Comparison of ENCODE assay signal across 19 cellular contexts in genomic region chr9:38186372-38187115, GRCh38.
DNase-seq lines count a peak whose midpoint lies in the region; ATAC-seq, FAIRE-seq and TF ChIP-seq lines count a peak whose summit lies in the region.
"Had no signal": no experiment of that assay in that cellular context is flagged by ENCODE, and none has a peak within 500 bp of the region (broad histone marks: within the 10 kb centered on the region; RNA-seq: fewer than 3 reads in every experiment).

No MANE protein-coding gene starts in this region.

- H3K27ac Mint-ChIP-seq in MCF 10A (ENCODE audit: low read depth, unreplicated experiment): no peak overlapping the region

- H2AFZ ChIP-seq in K562 (ENCODE audit: low read depth, low read length): 0 out of 2 replicates have a peak overlapping the region, but pooled peaks have one; percentile 12

- H3K4me1 ChIP-seq in breast epithelium: no peaks in the 10 kb centered on the region
- H3K4me1 ChIP-seq in K562 (replicated peaks in 1 of 2; ENCODE audit: control insufficient read depth in 2 of 2, insufficient read depth in 2 of 2, low read length in 2 of 2): no peaks in the 10 kb centered on the region; a peak in 1 of 5 replicates
- H3K4me1 ChIP-seq in aorta (ENCODE audit: control insufficient read depth in 1 of 2, insufficient read depth in 2 of 2, low read length in 2 of 2): no peaks in the 10 kb centered on the region
- H3K4me1 ChIP-seq: Caco-2, Peyer's patch had no signal

- intact Hi-C loops in breast epithelium (cut with DNase I; ENCODE audit: low total_unique reads) (no loop called here), MCF 10A (cut with micrococcal nuclease) (no loop called here), K562 (cut with micrococcal nuclease) (loop anchor here (5.0 kb wide), 1 partner anchor 51 kb away; no protein-coding TSS in a partner anchor), aorta (cut with DNase I) (no loop called here)

- 2% methylated on average over 5 of the region's 5 CpGs for WGBS in K562 (ENCODE audit: insufficient coverage, low coverage, missing lambda C conversion rate)
- WGBS in aorta, 2 donors: 72 to 79% methylated on average over 5 of the region's 5 CpGs

- no peaks in the 10 kb centered on the region for H3K27me3 Mint-ChIP-seq in MCF 10A (ENCODE audit: insufficient read depth, unreplicated experiment)

- H3K36me3 Mint-ChIP-seq in MCF 10A (ENCODE audit: insufficient read depth, unreplicated experiment): no peaks in the 10 kb centered on the region

- H3K4me3 Mint-ChIP-seq in MCF 10A (ENCODE audit: unreplicated experiment): no peak overlapping the region

- no peak for FAIRE-seq in K562 (lab: Jason Lieb, UNC)
- FAIRE-seq: GM12891 had no signal

- CTCF ChIA-PET in MCF 10A (lab: Yijun Ruan, JAX) (interaction anchor here (1.0 to 1.3 kb wide), 2 partner anchors 77 to 281 kb away, joined by 3 to 7 read pairs; no protein-coding TSS in a partner anchor), K562 (lab: Yijun Ruan, JAX; ENCODE audit: low intra/inter-chr PET ratio) (interaction anchor here (0.6 kb wide), 1 partner anchor 176 kb away, joined by 3 read pairs; no protein-coding TSS in a partner anchor)

- TF ChIP-seq CTCF in breast epithelium (IDR thresholded peaks at IDR 0.05) (no peak), MCF 10A (IDR thresholded peaks at IDR 0.05; ENCODE audit: unreplicated experiment) (no peak), K562 (IDR thresholded peaks at IDR 0.05 in 2 of 3, conservative IDR thresholded peaks at IDR 0.05 in 1 of 3; ENCODE audit: insufficient read depth in 2 of 3, low read depth in 1 of 3, low read length in 3 of 3) (no peak)

- H3K4me1 Mint-ChIP-seq in MCF 10A (ENCODE audit: insufficient read depth, unreplicated experiment): peaks cover 21% of the 10 kb centered on the region

- no peaks in the 10 kb centered on the region for H4K20me1 ChIP-seq in K562 (replicated peaks; ENCODE audit: control insufficient read depth, insufficient read depth, low read length)

- TF ChIP-seq EP300 in K562 (IDR thresholded peaks at IDR 0.05; ENCODE audit: low read length): no peak

- no peak for TF ChIP-seq RAD21 in K562 (CRISPR knock-in tag; conservative IDR thresholded peaks at IDR 0.05 in 1 of 2, IDR thresholded peaks at IDR 0.05 in 1 of 2)

- H3K9me1 ChIP-seq in K562 (ENCODE audit: control insufficient read depth, insufficient read depth, low read length): no peaks in the 10 kb centered on the region

- POLR2A ChIA-PET in MCF 10A (lab: Yijun Ruan, JAX) (interaction anchor here (1.1 kb wide), 1 partner anchor 89 kb away, joined by 3 read pairs; no protein-coding TSS in a partner anchor), K562 (lab: Yijun Ruan, JAX) (interaction anchor here (0.7 to 1.1 kb wide), 2 partner anchors 28 to 266 kb away, joined by 3 read pairs; no protein-coding TSS in a partner anchor)

- in situ Hi-C loops in K562 (cut with MboI): no loop called here

- no peaks in the 10 kb centered on the region for H3K9me3 ChIP-seq in breast epithelium
- no peaks in the 10 kb centered on the region for H3K9me3 ChIP-seq in K562 (replicated peaks; ENCODE audit: control insufficient read depth, insufficient read depth, low read depth, low read length)
- peaks cover 1% of the 10 kb centered on the region for H3K9me3 ChIP-seq in aorta (ENCODE audit: control insufficient read depth, low read length)
- H3K9me3 ChIP-seq: Caco-2, Peyer's patch had no signal

- no peak overlapping the region for H3K9ac ChIP-seq in K562 (ENCODE audit: insufficient read depth in 1 of 2, low read depth in 2 of 2, low read length in 2 of 2)

- H3K4me3 ChIP-seq in breast epithelium: no peak overlapping the region
- no peak overlapping the region for H3K4me3 ChIP-seq in K562
- no peak overlapping the region for H3K4me3 ChIP-seq in aorta (ENCODE audit: low read length in 2 of 2)
- H3K4me3 ChIP-seq: Peyer's patch had no signal

- no peaks in the 10 kb centered on the region for H3K9me3 Mint-ChIP-seq in MCF 10A (ENCODE audit: unreplicated experiment)

- H3K36me3 ChIP-seq in breast epithelium: no peaks in the 10 kb centered on the region
- H3K36me3 ChIP-seq in K562 (ENCODE audit: control insufficient read depth, insufficient read depth, low read length): no peaks in the 10 kb centered on the region
- H3K36me3 ChIP-seq in aorta (ENCODE audit: control insufficient read depth in 1 of 2, insufficient read depth in 2 of 2, low read length in 1 of 2): no peaks in the 10 kb centered on the region
- H3K36me3 ChIP-seq: Peyer's patch had no signal

- TF ChIP-seq POLR2A in breast epithelium (IDR thresholded peaks at IDR 0.05) (no peak), K562 (conservative IDR thresholded peaks at IDR 0.05) (no peak)

- H3K27me3 ChIP-seq in breast epithelium (no peaks in the 10 kb centered on the region), K562 (ENCODE audit: control insufficient read depth in 2 of 2, insufficient read depth in 2 of 2, low read length in 2 of 2) (peaks cover 4 to 13% of the 10 kb centered on the region in 2 experiments; a peak in 2 of 5 replicates), aorta (ENCODE audit: control insufficient read depth in 1 of 2, insufficient read depth in 2 of 2, low read length in 1 of 2) (no peaks in the 10 kb centered on the region)
- H3K27me3 ChIP-seq: Peyer's patch had no signal

- no TSS peak for BruUV-seq in MCF 10A (replicated peaks; lab: Mats Ljungman, UMichigan)
- BruUV-seq in K562 (replicated peaks; lab: Mats Ljungman, UMichigan): no TSS peak

- no peak overlapping the region for H3K4me2 ChIP-seq in K562 (ENCODE audit: insufficient read depth, low read length)

- H3K79me2 ChIP-seq in K562 (ENCODE audit: control insufficient read depth, insufficient read depth, low read length): no peaks in the 10 kb centered on the region

- ATAC-seq in K562 (no peak), aorta (ENCODE audit: low FRiP score) (no peak)
- ATAC-seq: SK-N-SH treated with all-trans-retinoic acid at 6 μM for 48 hours had no signal

- DNase-seq in breast epithelium (ENCODE audit: low spot score in 2 of 2): no peak
- no peak for DNase-seq in MCF 10A (ENCODE audit: unreplicated experiment)
- DNase-seq in K562 (ENCODE audit: extremely low read depth in 1 of 4, low spot score in 3 of 4): no peak
- DNase-seq in kidney tubule cell (ENCODE audit: low spot score): peak; percentile 41
- DNase-seq in activated CD8-positive, alpha-beta memory T cell treated with anti-CD3 and anti-CD28 coated beads, Interleukin-2, amount 50 U/mL, for 4 hours: no peak
- DNase-seq in middle frontal gyrus (ENCODE audit: extremely low spot score, low spot score): no peak
- DNase-seq in aorta: no peak
- DNase-seq in NCI-H748 (lab: John Stamatoyannopoulos, UW; ENCODE audit: unreplicated experiment): no peak
- DNase-seq: 8988T, C1 segment of cervical spinal cord, Caco-2, NCI-H1092, NCI-H1694, NCI-H446, NCI-H82, Peyer's patch, SHP77 had no signal

- H3K27ac ChIP-seq in breast epithelium: peak overlapping the region; percentile 29 to 34
- H3K27ac ChIP-seq in K562 (ENCODE audit: extremely low read depth, low read depth, low read length): no peak overlapping the region
- H3K27ac ChIP-seq in aorta (ENCODE audit: low read depth in 1 of 2, low read length in 2 of 2): no peak overlapping the region
- H3K27ac ChIP-seq: Peyer's patch had no signal

TF ChIP-seq in K562, 482 proteins besides CTCF, POLR2A, EP300 and RAD21 (continues in another document):
- TF ChIP-seq E2F6 (IDR thresholded peaks at IDR 0.05; ENCODE audit: borderline replicate concordance in 1 of 2, extremely low read depth in 1 of 2, insufficient read depth in 1 of 2, insufficient read length in 1 of 2, low read depth in 1 of 2, low read length in 1 of 2, poor library complexity in 1 of 2, severe bottlenecking in 1 of 2) (no peak), KHSRP (IDR thresholded peaks at IDR 0.05) (no peak), HMBOX1 (IDR thresholded peaks at IDR 0.05) (peak; percentile 55; the same call in 1 of the 2 replicates), DEAF1 (CRISPR knock-in tag; IDR thresholded peaks at IDR 0.05) (0 out of 2 replicates have a peak, but pooled peaks have one; percentile 23), BRD4 (IDR thresholded peaks at IDR 0.05) (no peak)
- TF ChIP-seq, protein P1, sequence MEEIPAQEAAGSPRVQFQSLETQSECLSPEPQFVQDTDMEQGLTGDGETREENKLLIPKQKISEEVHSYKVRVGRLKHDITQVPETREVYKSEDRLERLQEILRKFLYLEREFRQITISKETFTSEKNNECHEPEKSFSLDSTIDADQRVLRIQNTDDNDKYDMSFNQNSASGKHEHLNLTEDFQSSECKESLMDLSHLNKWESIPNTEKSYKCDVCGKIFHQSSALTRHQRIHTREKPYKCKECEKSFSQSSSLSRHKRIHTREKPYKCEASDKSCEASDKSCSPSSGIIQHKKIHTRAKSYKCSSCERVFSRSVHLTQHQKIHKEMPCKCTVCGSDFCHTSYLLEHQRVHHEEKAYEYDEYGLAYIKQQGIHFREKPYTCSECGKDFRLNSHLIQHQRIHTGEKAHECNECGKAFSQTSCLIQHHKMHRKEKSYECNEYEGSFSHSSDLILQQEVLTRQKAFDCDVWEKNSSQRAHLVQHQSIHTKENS (CRISPR knock-in tag; IDR thresholded peaks at IDR 0.05): no peak

Comparison
In these comparisons a context has a peak if more than half of its experiments do, and no peak if none do; other contexts are left out.
1. H3K27ac ChIP-seq: peak in breast epithelium (2 of 2); none in K562 (single experiment) and aorta (0 of 2).